7 cellular contexts compared by ENCODE assay signal in genomic region chr6:71287926-71288227, GRCh38. TPM values are rescaled to one million over a fixed set of nuclear protein-coding genes. Genes with fewer than 3 reads are reported as not detected.
DNase-seq lines count a peak whose midpoint lies in the region; ATAC-seq, FAIRE-seq and TF ChIP-seq lines count a peak whose summit lies in the region.

No MANE protein-coding gene starts in this region.

- 44% methylated on average over 5 of the region's 5 CpGs for WGBS in HUES64

- H3K4me3 ChIP-seq in HUES64 (ENCODE audit: low read length): peak overlapping the region; percentile 69
- peak overlapping the region; percentile 61 for H3K4me3 ChIP-seq in iPS-18a (ENCODE audit: low read length)

- H3K4me1 ChIP-seq in HUES64 (ENCODE audit: insufficient read depth, low read length) (peaks cover 9% of the 10 kb centered on the region; the same call in 1 of the 2 replicates), iPS-18a (ENCODE audit: control insufficient read depth, low read depth, low read length) (peaks cover 7% of the 10 kb centered on the region)

- H3K27ac ChIP-seq in HUES64 (ENCODE audit: low read depth, low read length): no peak overlapping the region
- H3K27ac ChIP-seq in iPS-18a (ENCODE audit: low read length): no peak overlapping the region

- intact Hi-C loops in activated T-helper 2 cell treated with anti-CD3 and anti-CD28 coated beads, Interferon-gamma antibody, Interleukin-2, Interleukin-4, amounts not matched to agents 10 μg/mL and 5 μg/mL and 100 μg/mL, durations not matched to agents 14 hours and 24 hours and 36 hours (cut with micrococcal nuclease): loop anchor here (5.0 kb wide), 1 partner anchor 59 kb away; no protein-coding TSS in a partner anchor

- H3K27ac Mint-ChIP-seq in activated T-helper 2 cell treated with anti-CD3 and anti-CD28 coated beads, Interferon-gamma antibody, Interleukin-2, Interleukin-4, amounts not matched to agents 10 μg/mL and 5 μg/mL and 100 μg/mL, durations not matched to agents 14 hours and 24 hours and 36 hours: no peak overlapping the region
- H3K27ac Mint-ChIP-seq in stimulated activated naive CD8-positive, alpha-beta T cell treated with anti-CD3 and anti-CD28 coated beads, Interleukin-15, amount 100 ng/mL, for 72 hours: no peak overlapping the region

- no peak for DNase-seq in activated T-helper 2 cell treated with anti-CD3 and anti-CD28 coated beads, Interferon-gamma antibody, Interleukin-2, Interleukin-4, amounts not matched to agents 10 μg/mL and 5 μg/mL and 100 μg/mL, durations not matched to agents 14 hours and 24 hours and 36 hours (ENCODE audit: low spot score)
- DNase-seq in stimulated activated naive CD8-positive, alpha-beta T cell treated with anti-CD3 and anti-CD28 coated beads, Interleukin-15, amount 100 ng/mL, for 72 hours: no peak
- DNase-seq in urothelium cell line (ENCODE audit: low spot score) (no peak), H54 (ENCODE audit: insufficient read length, low spot score) (no peak), pons (ENCODE audit: low spot score) (no peak)

- peak overlapping the region; percentile 56 for H3K4me3 Mint-ChIP-seq in activated T-helper 2 cell treated with anti-CD3 and anti-CD28 coated beads, Interferon-gamma antibody, Interleukin-2, Interleukin-4, amounts not matched to agents 10 μg/mL and 5 μg/mL and 100 μg/mL, durations not matched to agents 14 hours and 24 hours and 36 hours (ENCODE audit: low read depth)
- H3K4me3 Mint-ChIP-seq in stimulated activated naive CD8-positive, alpha-beta T cell treated with anti-CD3 and anti-CD28 coated beads, Interleukin-15, amount 100 ng/mL, for 72 hours: peak overlapping the region; percentile 55 to 76

- H3K4me1 Mint-ChIP-seq in activated T-helper 2 cell treated with anti-CD3 and anti-CD28 coated beads, Interferon-gamma antibody, Interleukin-2, Interleukin-4, amounts not matched to agents 10 μg/mL and 5 μg/mL and 100 μg/mL, durations not matched to agents 14 hours and 24 hours and 36 hours (ENCODE audit: low read depth): peaks cover 24% of the 10 kb centered on the region
- peaks cover 26% of the 10 kb centered on the region for H3K4me1 Mint-ChIP-seq in stimulated activated naive CD8-positive, alpha-beta T cell treated with anti-CD3 and anti-CD28 coated beads, Interleukin-15, amount 100 ng/mL, for 72 hours

- no peaks in the 10 kb centered on the region for H3K9me3 Mint-ChIP-seq in activated T-helper 2 cell treated with anti-CD3 and anti-CD28 coated beads, Interferon-gamma antibody, Interleukin-2, Interleukin-4, amounts not matched to agents 10 μg/mL and 5 μg/mL and 100 μg/mL, durations not matched to agents 14 hours and 24 hours and 36 hours
- H3K9me3 Mint-ChIP-seq in stimulated activated naive CD8-positive, alpha-beta T cell treated with anti-CD3 and anti-CD28 coated beads, Interleukin-15, amount 100 ng/mL, for 72 hours: no peaks in the 10 kb centered on the region

- H3K36me3 ChIP-seq in HUES64 (ENCODE audit: insufficient read depth, low read length): no peaks in the 10 kb centered on the region
- H3K36me3 ChIP-seq in iPS-18a (ENCODE audit: control insufficient read depth, low read depth, low read length): no peaks in the 10 kb centered on the region

- H3K27me3 ChIP-seq in HUES64 (ENCODE audit: insufficient read depth, low read length): peaks cover 9% of the 10 kb centered on the region
- no peaks in the 10 kb centered on the region for H3K27me3 ChIP-seq in iPS-18a (ENCODE audit: control insufficient read depth, insufficient read depth, low read length)

- no peak for TF ChIP-seq POLR2A in H54 (IDR thresholded peaks at IDR 0.05; ENCODE audit: low read depth, low read length)

- H3K27me3 Mint-ChIP-seq in activated T-helper 2 cell treated with anti-CD3 and anti-CD28 coated beads, Interferon-gamma antibody, Interleukin-2, Interleukin-4, amounts not matched to agents 10 μg/mL and 5 μg/mL and 100 μg/mL, durations not matched to agents 14 hours and 24 hours and 36 hours (ENCODE audit: low read depth): peaks cover 38% of the 10 kb centered on the region
- no peaks in the 10 kb centered on the region for H3K27me3 Mint-ChIP-seq in stimulated activated naive CD8-positive, alpha-beta T cell treated with anti-CD3 and anti-CD28 coated beads, Interleukin-15, amount 100 ng/mL, for 72 hours

- H3K9me3 ChIP-seq in HUES64 (ENCODE audit: insufficient read depth, low read depth, low read length) (no peaks in the 10 kb centered on the region), iPS-18a (ENCODE audit: control insufficient read depth, low read depth, low read length) (no peaks in the 10 kb centered on the region)

- no peaks in the 10 kb centered on the region for H3K36me3 Mint-ChIP-seq in activated T-helper 2 cell treated with anti-CD3 and anti-CD28 coated beads, Interferon-gamma antibody, Interleukin-2, Interleukin-4, amounts not matched to agents 10 μg/mL and 5 μg/mL and 100 μg/mL, durations not matched to agents 14 hours and 24 hours and 36 hours (ENCODE audit: low read depth)

- H3K9ac ChIP-seq in HUES64 (ENCODE audit: low read depth, low read length) (no peak overlapping the region; the same call in 1 of the 2 replicates), iPS-18a (ENCODE audit: low read length) (no peak overlapping the region)

- ATAC-seq in stimulated activated naive CD8-positive, alpha-beta T cell treated with anti-CD3 and anti-CD28 coated beads, Interleukin-15, amount 100 ng/mL, for 72 hours: no peak

- FAIRE-seq in urothelium cell line (lab: Jason Lieb, UNC) (no peak), H54 (lab: Jason Lieb, UNC) (no peak)

RNA-seq across cellular contexts. Expression of gene OGFRL1, which starts 0.7 kb away (rescaled TPM):
- polyA plus RNA-seq in HUES64 (2013, experiment 1 of 2): 3.1 TPM
- polyA plus RNA-seq in HUES64 (2013, experiment 2 of 2): 5.0 TPM
- total RNA-seq in activated T-helper 2 cell treated with anti-CD3 and anti-CD28 coated beads, Interferon-gamma antibody, Interleukin-2, Interleukin-4, amounts not matched to agents 10 μg/mL and 5 μg/mL and 100 μg/mL, durations not matched to agents 14 hours and 24 hours and 36 hours: 2.9 and 3.3 TPM in 2 replicates
